ENCODE assay signal across 1 cellular context in the genomic region with DNA sequence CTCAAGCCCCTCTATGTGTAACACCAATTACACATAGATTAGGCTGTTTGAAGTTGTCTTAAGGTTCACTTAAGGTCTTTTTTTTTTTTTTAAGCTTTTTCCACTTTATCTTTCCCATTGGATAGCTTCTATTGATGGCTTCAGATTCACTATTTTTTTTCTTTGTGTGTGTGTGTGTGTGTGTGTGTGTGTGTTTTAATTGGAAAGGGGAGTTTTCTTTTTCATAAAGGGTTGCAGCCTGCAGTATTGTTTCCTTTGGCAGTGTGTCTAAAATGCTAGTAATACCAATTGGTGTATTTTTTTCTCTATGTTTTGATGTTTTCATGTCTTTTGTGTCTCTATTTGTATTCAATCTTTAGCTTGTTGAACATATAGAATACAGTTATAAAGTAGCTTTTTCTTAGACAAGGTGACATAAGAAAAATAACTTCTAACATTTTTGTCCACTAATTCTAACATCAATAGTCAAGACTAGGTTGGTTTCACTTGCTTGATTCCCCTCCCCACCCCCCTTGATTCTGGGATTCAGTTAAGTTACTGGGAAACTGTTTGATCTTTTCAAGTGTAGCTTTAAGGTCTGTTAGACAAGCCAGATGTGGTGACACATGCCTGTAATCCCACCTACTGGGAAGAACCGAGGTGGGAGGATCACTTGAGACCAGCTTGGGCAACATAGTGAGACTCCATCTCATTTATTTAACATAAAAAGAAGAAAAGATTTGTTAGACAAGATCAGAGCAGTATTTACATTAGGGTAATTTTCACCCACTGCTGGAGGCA.
TF ChIP-seq lines count a peak whose summit lies in the region.

No MANE protein-coding gene starts in this region.

TF ChIP-seq in IMR-90, 13 proteins besides CTCF, POLR2A, EP300 and RAD21:
- TF ChIP-seq FOS (IDR thresholded peaks at IDR 0.05; ENCODE audit: low read depth, low read length) (no peak), MXI1 (IDR thresholded peaks at IDR 0.05; ENCODE audit: borderline replicate concordance, low read depth, low read length) (no peak), SMC3 (IDR thresholded peaks at IDR 0.05; ENCODE audit: low read depth, low read length) (no peak), MAFK (IDR thresholded peaks at IDR 0.05; ENCODE audit: low read depth, low read length) (no peak), NFE2L2 (IDR thresholded peaks at IDR 0.05; ENCODE audit: low read depth, low read length) (no peak), USF2 (IDR thresholded peaks at IDR 0.05; ENCODE audit: low read depth, low read length) (no peak), CEBPB (IDR thresholded peaks at IDR 0.05; ENCODE audit: low read depth, low read length) (no peak), RFX5 (IDR thresholded peaks at IDR 0.05; ENCODE audit: low read depth, low read length) (no peak), MAZ (IDR thresholded peaks at IDR 0.05; ENCODE audit: borderline replicate concordance, low read depth, low read length) (no peak), CHD1 (IDR thresholded peaks at IDR 0.05; ENCODE audit: low read depth, low read length) (no peak), RCOR1 (IDR thresholded peaks at IDR 0.05; ENCODE audit: insufficient replicate concordance, low read length) (no peak), BHLHE40 (IDR thresholded peaks at IDR 0.05; ENCODE audit: low read depth, low read length) (no peak)
- TF ChIP-seq, protein P1, sequence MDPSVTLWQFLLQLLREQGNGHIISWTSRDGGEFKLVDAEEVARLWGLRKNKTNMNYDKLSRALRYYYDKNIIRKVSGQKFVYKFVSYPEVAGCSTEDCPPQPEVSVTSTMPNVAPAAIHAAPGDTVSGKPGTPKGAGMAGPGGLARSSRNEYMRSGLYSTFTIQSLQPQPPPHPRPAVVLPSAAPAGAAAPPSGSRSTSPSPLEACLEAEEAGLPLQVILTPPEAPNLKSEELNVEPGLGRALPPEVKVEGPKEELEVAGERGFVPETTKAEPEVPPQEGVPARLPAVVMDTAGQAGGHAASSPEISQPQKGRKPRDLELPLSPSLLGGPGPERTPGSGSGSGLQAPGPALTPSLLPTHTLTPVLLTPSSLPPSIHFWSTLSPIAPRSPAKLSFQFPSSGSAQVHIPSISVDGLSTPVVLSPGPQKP (IDR thresholded peaks at IDR 0.05; ENCODE audit: borderline replicate concordance, low read depth, low read length): no peak
